Comparison of ENCODE assay signal across 13 cellular contexts in genomic region chr3:14170569-14171159, GRCh38. TPM values are rescaled to one million over a fixed set of nuclear protein-coding genes. Genes with fewer than 3 reads are reported as not detected.
DNase-seq lines count a peak whose midpoint lies in the region; ATAC-seq and TF ChIP-seq lines count a peak whose summit lies in the region.
"Had no signal": no experiment of that assay in that cellular context is flagged by ENCODE, and none has a peak within 500 bp of the region (broad histone marks: within the 10 kb centered on the region; RNA-seq: fewer than 3 reads in every experiment).

No MANE protein-coding gene starts in this region.

- peak overlapping the region; percentile 18 for H3K27ac Mint-ChIP-seq in activated CD4-positive, alpha-beta T cell treated with anti-CD3 and anti-CD28 coated beads for 36 hours
- H3K27ac Mint-ChIP-seq: activated CD8-positive, alpha-beta memory T cell treated with anti-CD3 and anti-CD28 coated beads, Interleukin-2, amount 10 ng/mL, durations not matched to agents 7 days and 5 days had no signal

- H3K36me3 Mint-ChIP-seq in activated CD4-positive, alpha-beta T cell treated with anti-CD3 and anti-CD28 coated beads for 36 hours (ENCODE audit: low read depth): peaks cover 54% of the 10 kb centered on the region

- H3K4me1 Mint-ChIP-seq in activated CD4-positive, alpha-beta T cell treated with anti-CD3 and anti-CD28 coated beads for 36 hours: peaks cover 31% of the 10 kb centered on the region

- H3K4me3 Mint-ChIP-seq in activated CD4-positive, alpha-beta T cell treated with anti-CD3 and anti-CD28 coated beads for 36 hours: no peak overlapping the region
- H3K4me3 Mint-ChIP-seq: activated CD8-positive, alpha-beta memory T cell treated with anti-CD3 and anti-CD28 coated beads, Interleukin-2, amount 10 ng/mL, durations not matched to agents 7 days and 5 days had no signal

- no peaks in the 10 kb centered on the region for H3K9me3 Mint-ChIP-seq in activated CD4-positive, alpha-beta T cell treated with anti-CD3 and anti-CD28 coated beads for 36 hours (ENCODE audit: low read depth)

- intact Hi-C loops in activated CD4-positive, alpha-beta T cell treated with anti-CD3 and anti-CD28 coated beads for 36 hours (cut with DNase I, micrococcal nuclease): loop anchor here in 1 of 2 experiments (10.0 kb wide), 2 partner anchors 756 to 1326 kb away; partner anchors contain the start of gene RPL32

- POLR2A ChIA-PET in activated CD4-positive, alpha-beta T cell treated with anti-CD3 and anti-CD28 coated beads for 36 hours (lab: Charles Lee): interaction anchor here (0.7 kb wide), 2 partner anchors 8 to 32 kb away, joined by 3 read pairs; partner anchors contain the start of gene LSM3
- POLR2A ChIA-PET in RWPE1 (lab: Yijun Ruan, JAX; ENCODE audit: low non-redundant PET): no interaction called here

- ATAC-seq in activated CD4-positive, alpha-beta T cell treated with anti-CD3 and anti-CD28 coated beads for 36 hours: no peak
- ATAC-seq in HG02571 (IDR thresholded peaks at IDR 0.05; ENCODE audit: unreplicated experiment): no peak
- ATAC-seq: activated CD8-positive, alpha-beta memory T cell treated with anti-CD3 and anti-CD28 coated beads, Interleukin-2, amount 10 ng/mL, durations not matched to agents 7 days and 5 days; right cardiac atrium had no signal

- no peak overlapping the region for H3K4me3 ChIP-seq in skeletal muscle cell (ENCODE audit: low read depth, low read length)

- TF ChIP-seq CTCF in RWPE1 (conservative IDR thresholded peaks at IDR 0.05; ENCODE audit: low read depth): no peak

- no peak overlapping the region for H3K27ac ChIP-seq in RWPE1

- H3K27me3 Mint-ChIP-seq in activated CD4-positive, alpha-beta T cell treated with anti-CD3 and anti-CD28 coated beads for 36 hours: no peaks in the 10 kb centered on the region
- H3K27me3 Mint-ChIP-seq: activated CD8-positive, alpha-beta memory T cell treated with anti-CD3 and anti-CD28 coated beads, Interleukin-2, amount 10 ng/mL, durations not matched to agents 7 days and 5 days had no signal

- CTCF ChIA-PET in activated CD4-positive, alpha-beta T cell treated with anti-CD3 and anti-CD28 coated beads for 36 hours (lab: Charles Lee): interaction anchor here (0.6 to 2.0 kb wide), 5 partner anchors 11 to 667 kb away, joined by 3 to 5 read pairs (median 3); no protein-coding TSS in a partner anchor
- CTCF ChIA-PET in RWPE1 (lab: Yijun Ruan, JAX): no interaction called here

- no peak for DNase-seq in activated CD4-positive, alpha-beta T cell treated with anti-CD3 and anti-CD28 coated beads for 36 hours
- no peak for DNase-seq in activated CD4-positive, alpha-beta T cell treated with anti-CD3 and anti-CD28 coated beads for 1 hour
- DNase-seq in RWPE1 (ENCODE audit: low spot score) (peak; percentile 26), dermis blood vessel endothelial cell (peak; percentile 61), skeletal muscle cell (ENCODE audit: low read depth) (peak; percentile 28), NOMO-1 treated with DMSO at 0.1 percent for 48 hours (lab: John Stamatoyannopoulos, UW; ENCODE audit: unreplicated experiment) (no peak), NCI-H146 treated with DMSO at 0.1 percent for 48 hours (lab: John Stamatoyannopoulos, UW; ENCODE audit: unreplicated experiment) (no peak)
- DNase-seq: activated CD8-positive, alpha-beta memory T cell treated with anti-CD3 and anti-CD28 coated beads, Interleukin-2, amount 10 ng/mL, durations not matched to agents 7 days and 5 days; AML-193; anterior cingulate cortex; NCI-H1105 treated with DMSO at 0.1 percent for 48 hours; right cardiac atrium had no signal

RNA-seq across cellular contexts. Expression of gene XPC, which starts 7.7 kb away (rescaled TPM):
- 10 to 100 TPM; 24.3 to 24.7 TPM for total RNA-seq in activated CD4-positive, alpha-beta T cell treated with anti-CD3 and anti-CD28 coated beads for 36 hours
- total RNA-seq in dermis blood vessel endothelial cell: 43.6 and 60.0 TPM in 2 replicates

RNA-seq across cellular contexts. Expression of gene LSM3, which starts 8.0 kb away (rescaled TPM):
- total RNA-seq in activated CD4-positive, alpha-beta T cell treated with anti-CD3 and anti-CD28 coated beads for 36 hours: 10 to 100 TPM; 23.0 to 30.2 TPM
- 8.1 and 10.2 TPM in 2 replicates for total RNA-seq in dermis blood vessel endothelial cell

RNA-seq across cellular contexts. Expression of gene TMEM43, which starts 45.8 kb away (rescaled TPM):
- 10 to 100 TPM; 28.3 to 28.5 TPM for total RNA-seq in activated CD4-positive, alpha-beta T cell treated with anti-CD3 and anti-CD28 coated beads for 36 hours
- 113 and 121 TPM in 2 replicates for total RNA-seq in dermis blood vessel endothelial cell

RNA-seq across cellular contexts. Expression of gene CHCHD4, which starts 46.0 kb away (rescaled TPM):
- total RNA-seq in activated CD4-positive, alpha-beta T cell treated with anti-CD3 and anti-CD28 coated beads for 36 hours: 10 to 100 TPM; 23.3 TPM
- total RNA-seq in dermis blood vessel endothelial cell: 16.0 and 19.5 TPM in 2 replicates

Comparison
In these comparisons a context has a peak if more than half of its experiments do, and no peak if none do; other contexts are left out.
1. DNase-seq: peak in RWPE1 (single experiment), dermis blood vessel endothelial cell (single experiment) and skeletal muscle cell (single experiment); none in activated CD4-positive, alpha-beta T cell treated with anti-CD3 and anti-CD28 coated beads for 36 hours (single experiment), activated CD4-positive, alpha-beta T cell treated with anti-CD3 and anti-CD28 coated beads for 1 hour (single experiment), NOMO-1 treated with DMSO at 0.1 percent for 48 hours (single experiment) and NCI-H146 treated with DMSO at 0.1 percent for 48 hours (single experiment).